ENCODE assay signal across 12 cellular contexts in the genomic region with DNA sequence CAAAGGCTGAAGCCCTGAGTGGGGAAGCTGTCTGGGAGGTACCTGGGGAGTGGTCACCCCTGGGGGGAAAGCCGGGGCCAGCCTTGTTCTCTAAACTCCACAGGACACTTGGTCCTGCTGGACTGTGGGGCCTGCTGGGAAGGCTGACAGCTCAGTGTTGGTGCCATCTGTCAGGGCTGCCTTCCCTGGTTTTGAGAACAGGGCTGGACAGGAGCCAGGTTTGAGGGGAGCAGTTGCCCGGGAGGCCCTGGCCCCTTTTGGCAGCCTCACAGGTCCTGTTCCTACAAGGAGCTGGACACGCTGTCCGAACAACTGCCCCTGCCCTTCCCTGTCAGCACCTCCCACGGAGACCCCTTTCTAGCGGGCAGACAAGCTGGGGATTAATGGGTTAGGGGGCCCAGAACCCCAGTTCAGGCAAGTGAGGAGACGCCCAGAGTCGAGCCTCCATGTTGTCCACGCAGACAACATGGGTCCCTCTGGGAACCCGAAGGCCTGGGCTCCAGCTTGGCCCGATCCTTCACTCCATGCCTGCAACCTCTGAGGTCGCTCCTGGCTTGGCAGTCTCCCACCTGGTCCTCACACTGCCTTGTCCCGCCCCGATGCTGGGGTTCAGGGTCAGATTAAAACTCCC. TPM values are rescaled to one million over a fixed set of nuclear protein-coding genes. Genes with fewer than 3 reads are reported as not detected.
DNase-seq lines count a peak whose midpoint lies in the region; ATAC-seq, FAIRE-seq and TF ChIP-seq lines count a peak whose summit lies in the region.
"Had no signal": no experiment of that assay in that cellular context is flagged by ENCODE, and none has a peak within 500 bp of the region (broad histone marks: within the 10 kb centered on the region; RNA-seq: fewer than 3 reads in every experiment).

No MANE protein-coding gene starts in this region.

- H4K20me1 ChIP-seq in HepG2 (ENCODE audit: insufficient read depth, low read length), result no peaks in the 10 kb centered on the region

- H3K27ac ChIP-seq in HepG2 (ENCODE audit: extremely low read length, insufficient read depth, low read length) (no peak overlapping the region), temporal lobe (ENCODE audit: low read depth, low read length) (peak overlapping the region; percentile 94)

- no peak overlapping the region for H3K9ac ChIP-seq in HepG2 (ENCODE audit: insufficient read depth, low read depth, low read length)

- no peaks in the 10 kb centered on the region for H3K9me3 ChIP-seq in HepG2 (ENCODE audit: low read length)

- H3K36me3 ChIP-seq in HepG2 (replicated peaks in 1 of 2; ENCODE audit: control insufficient read depth in 1 of 2, insufficient read depth in 2 of 2, low read length in 2 of 2), result no peaks in the 10 kb centered on the region

- H3K4me2 ChIP-seq in HepG2 (ENCODE audit: low read depth, low read length), result peak overlapping the region; percentile 23

- TF ChIP-seq POLR2A in HepG2 (IDR thresholded peaks at IDR 0.05; ENCODE audit: insufficient read depth in 1 of 2, low read depth in 2 of 2, low read length in 2 of 2), result no peak

- BruUV-seq in HepG2 (replicated peaks; lab: Mats Ljungman, UMichigan), result no TSS peak

- FAIRE-seq in HepG2 (lab: Jason Lieb, UNC), result no peak

- TF ChIP-seq RAD21 in HepG2 (CRISPR knock-in tag; IDR thresholded peaks at IDR 0.05), result no peak

- peaks cover 62% of the 10 kb centered on the region for H3K4me1 ChIP-seq in HepG2 (ENCODE audit: insufficient read depth, low read length)

- in situ Hi-C loops in HepG2 (cut with HindIII; ENCODE audit: extremely low pct_ligation_motif_present, low pct_unique_long_range_greater_than_20kb), result no loop called here

- CTCF ChIA-PET in HepG2 (lab: Yijun Ruan, JAX; ENCODE audit: low intra/inter-chr PET ratio, low total read pairs), result no interaction called here

- intact Hi-C loops in HepG2 (cut with micrococcal nuclease; ENCODE audit: unreplicated experiment), result loop anchor here (1.0 kb wide), 1 partner anchor 41 kb away; a partner anchor contains a TSS

- no peak for TF ChIP-seq CTCF in HepG2 (CRISPR knock-in tag; IDR thresholded peaks at IDR 0.05)

- WGBS in HepG2 (ENCODE audit: low lambda C conversion rate), result 53% methylated on average over 7 of the region's 14 CpGs

- TF ChIP-seq EP300 in HepG2 (IDR thresholded peaks at IDR 0.05; ENCODE audit: low read depth in 2 of 2, low read length in 2 of 2) (no peak), HepG2 (CRISPR knock-in tag; IDR thresholded peaks at IDR 0.05; ENCODE audit: borderline replicate concordance) (no peak)

- ATAC-seq in HepG2 (peak; percentile 15), HG03095 (IDR thresholded peaks at IDR 0.05; ENCODE audit: unreplicated experiment) (no peak), HG03045 (IDR thresholded peaks at IDR 0.05; ENCODE audit: unreplicated experiment) (no peak)

- H2AFZ ChIP-seq in HepG2 (ENCODE audit: low read length), result no peak overlapping the region

- POLR2A ChIA-PET in HepG2 (lab: Yijun Ruan, JAX), result interaction anchor here (1.5 to 2.0 kb wide), 2 partner anchors 12 to 22 kb away, joined by 3 to 9 read pairs; no protein-coding TSS in a partner anchor

- H3K4me3 ChIP-seq in HepG2 (replicated peaks in 1 of 3; ENCODE audit: insufficient read depth in 1 of 3, low read depth in 2 of 3, low read length in 3 of 3), result peak overlapping the region in 1 of 3 experiments; percentile 10; a peak in 1 of 6 replicates

- no peaks in the 10 kb centered on the region; a peak in 1 of 5 replicates for H3K27me3 ChIP-seq in HepG2 (ENCODE audit: control insufficient read depth in 1 of 2, insufficient read depth in 2 of 2, low read length in 2 of 2)

- H3K79me2 ChIP-seq in HepG2 (ENCODE audit: insufficient read depth, low read length), result no peaks in the 10 kb centered on the region

- DNase-seq in NCI-H1694 treated with DMSO at 0.1 percent for 48 hours (lab: John Stamatoyannopoulos, UW), result peak; percentile 78
- peak; percentile 39 for DNase-seq in astrocyte of the hippocampus (ENCODE audit: low read depth, low spot score)
- no peak for DNase-seq in HepG2 (ENCODE audit: low spot score)
- no peak for DNase-seq in mucosa of gallbladder (ENCODE audit: low spot score)
- no peak for DNase-seq in stimulated activated CD4-positive, alpha-beta T cell treated with anti-CD3 and anti-CD28 coated beads, Interleukin-2, amount 100 ng/mL, for 24 hours
- DNase-seq: CD4-positive, alpha-beta T cell; GF-D8; NCI-H187 had no signal

TF ChIP-seq in HepG2, 621 proteins besides CTCF, POLR2A, EP300 and RAD21:
- TF ChIP-seq NFATC3 (CRISPR knock-in tag; IDR thresholded peaks at IDR 0.05), result 0 out of 2 replicates have a peak, but pooled peaks have one; percentile 31
- TF ChIP-seq, protein P1, sequence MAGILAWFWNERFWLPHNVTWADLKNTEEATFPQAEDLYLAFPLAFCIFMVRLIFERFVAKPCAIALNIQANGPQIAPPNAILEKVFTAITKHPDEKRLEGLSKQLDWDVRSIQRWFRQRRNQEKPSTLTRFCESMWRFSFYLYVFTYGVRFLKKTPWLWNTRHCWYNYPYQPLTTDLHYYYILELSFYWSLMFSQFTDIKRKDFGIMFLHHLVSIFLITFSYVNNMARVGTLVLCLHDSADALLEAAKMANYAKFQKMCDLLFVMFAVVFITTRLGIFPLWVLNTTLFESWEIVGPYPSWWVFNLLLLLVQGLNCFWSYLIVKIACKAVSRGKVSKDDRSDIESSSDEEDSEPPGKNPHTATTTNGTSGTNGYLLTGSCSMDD (CRISPR knock-in tag; IDR thresholded peaks at IDR 0.05), result no peak
- TF ChIP-seq, protein P2, sequence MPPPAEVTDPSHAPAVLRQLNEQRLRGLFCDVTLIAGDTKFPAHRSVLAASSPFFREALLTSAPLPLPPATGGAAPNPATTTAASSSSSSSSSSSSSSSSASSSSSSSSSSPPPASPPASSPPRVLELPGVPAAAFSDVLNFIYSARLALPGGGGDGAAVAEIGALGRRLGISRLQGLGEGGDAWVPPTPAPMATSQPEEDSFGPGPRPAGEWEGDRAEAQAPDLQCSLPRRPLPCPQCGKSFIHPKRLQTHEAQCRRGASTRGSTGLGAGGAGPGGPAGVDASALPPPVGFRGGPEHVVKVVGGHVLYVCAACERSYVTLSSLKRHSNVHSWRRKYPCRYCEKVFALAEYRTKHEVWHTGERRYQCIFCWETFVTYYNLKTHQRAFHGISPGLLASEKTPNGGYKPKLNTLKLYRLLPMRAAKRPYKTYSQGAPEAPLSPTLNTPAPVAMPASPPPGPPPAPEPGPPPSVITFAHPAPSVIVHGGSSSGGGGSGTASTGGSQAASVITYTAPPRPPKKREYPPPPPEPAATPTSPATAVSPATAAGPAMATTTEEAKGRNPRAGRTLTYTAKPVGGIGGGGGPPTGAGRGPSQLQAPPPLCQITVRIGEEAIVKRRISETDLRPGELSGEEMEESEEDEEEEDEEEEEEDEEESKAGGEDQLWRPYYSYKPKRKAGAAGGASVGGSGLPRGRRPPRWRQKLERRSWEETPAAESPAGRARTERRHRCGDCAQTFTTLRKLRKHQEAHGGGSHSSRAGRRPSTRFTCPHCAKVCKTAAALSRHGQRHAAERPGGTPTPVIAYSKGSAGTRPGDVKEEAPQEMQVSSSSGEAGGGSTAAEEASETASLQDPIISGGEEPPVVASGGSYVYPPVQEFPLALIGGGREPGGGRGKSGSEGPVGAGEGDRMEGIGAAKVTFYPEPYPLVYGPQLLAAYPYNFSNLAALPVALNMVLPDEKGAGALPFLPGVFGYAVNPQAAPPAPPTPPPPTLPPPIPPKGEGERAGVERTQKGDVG (CRISPR knock-in tag; IDR thresholded peaks at IDR 0.05; ENCODE audit: borderline replicate concordance), result 0 out of 2 replicates have a peak, but pooled peaks have one; percentile 32

RNA-seq across cellular contexts. Expression of a gene that starts 40.8 kb away (rescaled TPM):
- total RNA-seq in HepG2 (2016; rRNA removed; fragmentation: Illumina TruSeq; extraction: Trizol) (0.11 and 0.13 TPM in 2 replicates), temporal lobe (1.7 TPM), mucosa of gallbladder (9.0 TPM)
- 0.10 TPM in 1 of 2 replicates, not detected in the other for total RNA-seq in HepG2 (2016; cell fraction: cytosol; rRNA removed; fragmentation: Illumina TruSeq; extraction: Trizol; ENCODE audit: low read depth)
- 0.13 and 0.21 TPM in 2 replicates for total RNA-seq in HepG2 (2016; cell fraction: insoluble cytoplasmic fraction; rRNA removed; fragmentation: Illumina TruSeq; extraction: Trizol)
- total RNA-seq in HepG2 (2016; cell fraction: membrane; rRNA removed; fragmentation: Illumina TruSeq; extraction: Trizol), result 0.12 and 0.21 TPM in 2 replicates
- 0.34 and 0.38 TPM in 2 replicates for total RNA-seq in HepG2 (2016; cell fraction: nucleus; rRNA removed; fragmentation: Illumina TruSeq; extraction: Trizol)
- 0.22 and 0.61 TPM in 2 replicates for polyA plus RNA-seq in HepG2 (2011; rRNA removed)
- 0.23 and 0.62 TPM in 2 replicates for polyA plus RNA-seq in HepG2 (2011; cell fraction: cytosol; rRNA removed)
- polyA plus RNA-seq in HepG2 (2011; cell fraction: nucleus; rRNA removed), result 0.55 and 0.88 TPM in 2 replicates
- 0.13 TPM in 1 of 2 replicates, not detected in the other for polyA plus RNA-seq in HepG2 (2012)
- polyA plus RNA-seq in HepG2 (2016; cell fraction: cytosol; fragmentation: Illumina TruSeq; extraction: Trizol; ENCODE audit: low read depth), result not detected in 2 replicates
- 0.11 and 0.14 TPM in 2 replicates for polyA plus RNA-seq in HepG2 (2016; cell fraction: insoluble cytoplasmic fraction; fragmentation: Illumina TruSeq; extraction: Trizol; ENCODE audit: low read depth)
- polyA plus RNA-seq in HepG2 (2016; cell fraction: membrane; fragmentation: Illumina TruSeq; extraction: Trizol; ENCODE audit: low read depth), result 0.13 TPM in 1 of 2 replicates, not detected in the other
- polyA plus RNA-seq in HepG2 (2016; cell fraction: nucleus; fragmentation: Illumina TruSeq; extraction: Trizol; ENCODE audit: insufficient read depth, low read depth), result 0.15 and 0.25 TPM in 2 replicates
- polyA minus RNA-seq in HepG2 (2011; rRNA and poly(A)+ RNA removed; ENCODE audit: low replicate concordance), result 1.6 and 10.7 TPM in 2 replicates
- polyA minus RNA-seq in HepG2 (2011; cell fraction: cytosol; rRNA and poly(A)+ RNA removed), result 0.44 TPM in 1 of 2 replicates, not detected in the other
- 0.62 and 1.4 TPM in 2 replicates for polyA minus RNA-seq in HepG2 (2011; cell fraction: nucleus; rRNA and poly(A)+ RNA removed)
- total RNA-seq: CD4-positive, alpha-beta T cell had no signal
- polyA plus RNA-seq: IgD-negative memory B cell had no signal

Comparison
In these comparisons a context has a peak if more than half of its experiments do, and no peak if none do; other contexts are left out.
1. DNase-seq: peak in NCI-H1694 treated with DMSO at 0.1 percent for 48 hours (single experiment) and astrocyte of the hippocampus (single experiment); none in HepG2 (single experiment), mucosa of gallbladder (single experiment) and stimulated activated CD4-positive, alpha-beta T cell treated with anti-CD3 and anti-CD28 coated beads, Interleukin-2, amount 100 ng/mL, for 24 hours (0 of 2).